1 cellular context compared by ENCODE assay signal in genomic region chr10:33703897-33704825, GRCh38.
TF ChIP-seq lines count a peak whose summit lies in the region.

No MANE protein-coding gene starts in this region.

TF ChIP-seq in IMR-90, 13 proteins besides CTCF, POLR2A, EP300 and RAD21 (continued from another document):
- TF ChIP-seq USF2 (IDR thresholded peaks at IDR 0.05; ENCODE audit: low read depth, low read length), result no peak
- TF ChIP-seq CEBPB (IDR thresholded peaks at IDR 0.05; ENCODE audit: low read depth, low read length), result no peak
